9 cellular contexts compared by ENCODE assay signal in genomic region chr13:69935043-69935442, GRCh38.
DNase-seq lines count a peak whose midpoint lies in the region; ATAC-seq, FAIRE-seq and TF ChIP-seq lines count a peak whose summit lies in the region.
"Had no signal": no experiment of that assay in that cellular context is flagged by ENCODE, and none has a peak within 500 bp of the region (broad histone marks: within the 10 kb centered on the region; RNA-seq: fewer than 3 reads in every experiment).

No MANE protein-coding gene starts in this region.

- no peaks in the 10 kb centered on the region for H3K79me2 ChIP-seq in GM12878 (ENCODE audit: control insufficient read depth, insufficient read depth, low read length)

- FAIRE-seq in GM12878 (lab: Jason Lieb, UNC) = peak; percentile 47

- no peak overlapping the region for H3K27ac ChIP-seq in GM12878 (ENCODE audit: control insufficient read depth, insufficient read depth)
- no peak overlapping the region for H3K27ac ChIP-seq in body of pancreas

- H3K4me2 ChIP-seq in GM12878 (ENCODE audit: control insufficient read depth, insufficient read depth) = no peak overlapping the region

- in situ Hi-C loops in Caki2 (cut with HindIII; ENCODE audit: low pct_unique_long_range_greater_than_20kb, low sequenced_read_pairs) = no loop called here
- in situ Hi-C loops in GM12878 (cut with MboI) = no loop called here

- H3K4me1 ChIP-seq in GM12878 (ENCODE audit: control insufficient read depth, insufficient read depth, low read length) (no peaks in the 10 kb centered on the region), body of pancreas (no peaks in the 10 kb centered on the region)

- no TSS peak for BruUV-seq in GM12878 (replicated peaks; lab: Mats Ljungman, UMichigan)

- SMC1A ChIA-PET in GM12878 (lab: Charles Lee; ENCODE audit: uncharacterized antibody, unreplicated experiment) = interaction anchor here (1.0 kb wide), 1 partner anchor 10 kb away, joined by 3 read pairs; no protein-coding TSS in a partner anchor

- TF ChIP-seq RAD21 in GM12878 (IDR thresholded peaks at IDR 0.05; ENCODE audit: insufficient read depth, low read depth, low read length) = 0 out of 2 replicates have a peak, but pooled peaks have one; percentile 12

- no peak for TF ChIP-seq POLR2A in GM12878 (IDR thresholded peaks at IDR 0.05; ENCODE audit: low read depth, low read length)
- no peak for TF ChIP-seq POLR2A in body of pancreas (IDR thresholded peaks at IDR 0.05)

- DNase-seq in Caki2 (ENCODE audit: low read depth) (peak; percentile 4), GM12878 (ENCODE audit: low read depth, low spot score) (no peak), body of pancreas (no peak), Right ventricle myocardium inferior (ENCODE audit: missing footprints) (no peak)
- DNase-seq in Jurkat, Clone E6-1 (ENCODE audit: low read depth, low spot score) = peak; percentile 68
- DNase-seq in activated T-cell treated with anti-CD3 and anti-CD28 coated beads, Interleukin-2, amount 50 U/mL, for 1 hour = no peak
- DNase-seq: activated effector memory CD4-positive, alpha-beta T cell treated with anti-CD3 and anti-CD28 coated beads, Interleukin-2, amount 50 U/mL, for 16 hours had no signal

- no peak overlapping the region for H3K9ac ChIP-seq in GM12878 (ENCODE audit: control insufficient read depth, insufficient read depth, low read length)

- H3K27me3 ChIP-seq in GM12878 (replicated peaks in 1 of 2; ENCODE audit: control insufficient read depth in 2 of 2, insufficient read depth in 2 of 2, low read length in 1 of 2) (no peaks in the 10 kb centered on the region), body of pancreas (no peaks in the 10 kb centered on the region)

- POLR2A ChIA-PET in GM12878 (lab: Charles Lee) = no interaction called here

- no peak for TF ChIP-seq EP300 in GM12878 (IDR thresholded peaks at IDR 0.05; ENCODE audit: borderline replicate concordance in 1 of 2, control insufficient read depth in 1 of 2, low read depth in 2 of 2, low read length in 2 of 2)

- peak; percentile 80 for ATAC-seq in GM21528 (IDR thresholded peaks at IDR 0.05; ENCODE audit: low FRiP score, unreplicated experiment)
- peak; percentile 100 for ATAC-seq in GM12878
- ATAC-seq in body of pancreas = no peak
- ATAC-seq in Right ventricle myocardium inferior = no peak
- ATAC-seq in GM21447 (IDR thresholded peaks at IDR 0.05; ENCODE audit: unreplicated experiment) = no peak

- no peaks in the 10 kb centered on the region for H3K9me3 ChIP-seq in GM12878 (replicated peaks; ENCODE audit: control insufficient read depth, insufficient read depth, low read length)
- H3K9me3 ChIP-seq in body of pancreas = no peaks in the 10 kb centered on the region

- 0% methylated on average over 2 of the region's 2 CpGs for WGBS in GM12878 (ENCODE audit: insufficient coverage, insufficient replicate concordance, low lambda C conversion rate, missing lambda C conversion rate)
- 50 to 59% methylated on average over 2 of the region's 2 CpGs for WGBS in body of pancreas, 2 donors

- H3K36me3 ChIP-seq in GM12878 (ENCODE audit: control insufficient read depth in 2 of 2, insufficient read depth in 2 of 2, low read length in 1 of 2) = no peaks in the 10 kb centered on the region
- no peaks in the 10 kb centered on the region for H3K36me3 ChIP-seq in body of pancreas (replicated peaks in 1 of 2; ENCODE audit: insufficient read depth in 1 of 2, low read depth in 2 of 2)

- TF ChIP-seq CTCF in GM12878 (IDR thresholded peaks at IDR 0.05 in 2 of 3, conservative IDR thresholded peaks at IDR 0.05 in 1 of 3; ENCODE audit: control insufficient read depth in 2 of 3, extremely low read depth in 1 of 3, insufficient read depth in 1 of 3, low read depth in 3 of 3, low read length in 3 of 3) (peak; percentile 54 to 63 (median 57)), body of pancreas (IDR thresholded peaks at IDR 0.05) (no peak)

- intact Hi-C loops in GM12878 (cut with micrococcal nuclease; ENCODE audit: unreplicated experiment) (no loop called here), body of pancreas (cut with DNase I) (no loop called here), Right ventricle myocardium inferior (cut with DNase I) (no loop called here)

- no peak overlapping the region for H3K4me3 ChIP-seq in Jurkat, Clone E6-1 (ENCODE audit: low read length)
- no peak overlapping the region for H3K4me3 ChIP-seq in GM12878
- H3K4me3 ChIP-seq in body of pancreas = no peak overlapping the region

- RAD21 ChIA-PET in GM12878 (lab: Charles Lee; ENCODE audit: unreplicated experiment) = no interaction called here

- CTCF ChIA-PET in GM12878 (lab: Yijun Ruan, JAX) = interaction anchor here (1.2 kb wide), 1 partner anchor 22 kb away, joined by 3 read pairs; no protein-coding TSS in a partner anchor

- H2AFZ ChIP-seq in GM12878 (ENCODE audit: control insufficient read depth, low read depth, low read length) = no peak overlapping the region

- H4K20me1 ChIP-seq in GM12878 (ENCODE audit: control insufficient read depth, insufficient read depth) = no peaks in the 10 kb centered on the region

TF ChIP-seq in GM12878, 131 proteins besides CTCF, POLR2A, EP300 and RAD21:
- TF ChIP-seq ZNF24 (IDR thresholded peaks at IDR 0.05) (peak; percentile 81), NR2C1 (IDR thresholded peaks at IDR 0.05) (0 out of 2 replicates have a peak, but pooled peaks have one; percentile 14), CREB1 (IDR thresholded peaks at IDR 0.05; ENCODE audit: low read depth) (no peak), REST (IDR thresholded peaks at IDR 0.05; ENCODE audit: low read depth, low read length) (no peak)

Comparison
In these comparisons a context has a peak if more than half of its experiments do, and no peak if none do; other contexts are left out.
1. DNase-seq: peak in Caki2 (single experiment) and Jurkat, Clone E6-1 (single experiment); none in GM12878 (single experiment), body of pancreas (0 of 4), Right ventricle myocardium inferior (single experiment) and activated T-cell treated with anti-CD3 and anti-CD28 coated beads, Interleukin-2, amount 50 U/mL, for 1 hour (single experiment).
2. ATAC-seq: peak in GM21528 (single experiment) and GM12878 (single experiment); none in body of pancreas (single experiment), Right ventricle myocardium inferior (single experiment) and GM21447 (single experiment).
3. CTCF ChIP-seq: peak in GM12878 (3 of 3); none in body of pancreas (0 of 7).